In the genomic region with DNA sequence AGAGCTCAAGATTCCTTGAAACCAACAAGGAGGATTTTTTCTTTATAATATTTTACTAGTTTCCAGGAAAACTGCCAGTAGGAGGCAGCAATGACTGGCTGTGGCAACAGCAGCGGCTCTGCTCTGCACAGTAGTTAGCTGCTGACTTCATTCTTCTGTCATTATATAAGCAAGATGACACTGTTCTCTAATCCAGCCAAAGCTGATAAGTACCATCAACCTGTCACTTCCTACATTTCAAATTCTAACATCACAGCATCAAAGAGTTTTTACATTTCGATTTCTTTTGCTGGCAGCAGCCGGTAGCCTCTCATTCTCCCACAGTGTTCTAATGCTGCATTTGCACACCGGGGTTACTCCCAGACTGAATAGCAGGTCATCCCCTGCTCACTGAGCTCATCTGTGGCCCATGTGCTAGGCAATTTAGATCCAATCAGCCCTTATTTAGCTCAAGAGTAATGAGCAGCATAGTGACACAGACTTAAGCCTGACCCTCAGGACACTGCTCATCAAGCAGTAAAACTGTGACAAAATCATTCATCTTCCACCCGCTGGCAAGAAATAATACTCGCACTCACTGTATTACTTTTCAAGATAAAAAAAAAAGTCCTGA, we compare ENCODE assay signal across 1 cellular context.
TF ChIP-seq lines count a peak whose summit lies in the region.

No MANE protein-coding gene starts in this region.

TF ChIP-seq in H1, 55 proteins besides CTCF, POLR2A, EP300 and RAD21:
- TF ChIP-seq TBP (IDR thresholded peaks at IDR 0.05; ENCODE audit: low read depth, low read length) (no peak), CHD2 (IDR thresholded peaks at IDR 0.05; ENCODE audit: low read length) (no peak), YY1 (IDR thresholded peaks at IDR 0.05; ENCODE audit: low read depth, low read length) (no peak), CBX5 (IDR thresholded peaks at IDR 0.05; ENCODE audit: low read depth, low read length) (no peak), EGR1 (IDR thresholded peaks at IDR 0.05; ENCODE audit: borderline replicate concordance, low read depth, low read length) (no peak), CBX8 (IDR thresholded peaks at IDR 0.05; ENCODE audit: borderline replicate concordance, low read depth, low read length) (no peak), TEAD4 (IDR thresholded peaks at IDR 0.05; ENCODE audit: low read depth, low read length) (no peak), JUN (IDR thresholded peaks at IDR 0.05; ENCODE audit: low read depth, low read length) (no peak), EZH2 (IDR thresholded peaks at IDR 0.05; ENCODE audit: low read depth, low read length, severe bottlenecking) (no peak), TAF7 (optimal IDR thresholded peaks at IDR 0.05; ENCODE audit: borderline replicate concordance, low read depth, low read length) (no peak), BRCA1 (IDR thresholded peaks at IDR 0.05; ENCODE audit: low read depth, low read length) (no peak), CEBPB (IDR thresholded peaks at IDR 0.05; ENCODE audit: low read depth, low read length) (no peak), NANOG (IDR thresholded peaks at IDR 0.05; ENCODE audit: insufficient read depth, low read depth, low read length, poor library complexity, severe bottlenecking) (no peak), GABPA (IDR thresholded peaks at IDR 0.05; ENCODE audit: borderline replicate concordance, insufficient read depth, low read length) (no peak), SP1 (IDR thresholded peaks at IDR 0.05; ENCODE audit: low read depth, low read length) (no peak), KDM1A (IDR thresholded peaks at IDR 0.05; ENCODE audit: borderline replicate concordance, low read length) (no peak)
- TF ChIP-seq, protein P1, sequence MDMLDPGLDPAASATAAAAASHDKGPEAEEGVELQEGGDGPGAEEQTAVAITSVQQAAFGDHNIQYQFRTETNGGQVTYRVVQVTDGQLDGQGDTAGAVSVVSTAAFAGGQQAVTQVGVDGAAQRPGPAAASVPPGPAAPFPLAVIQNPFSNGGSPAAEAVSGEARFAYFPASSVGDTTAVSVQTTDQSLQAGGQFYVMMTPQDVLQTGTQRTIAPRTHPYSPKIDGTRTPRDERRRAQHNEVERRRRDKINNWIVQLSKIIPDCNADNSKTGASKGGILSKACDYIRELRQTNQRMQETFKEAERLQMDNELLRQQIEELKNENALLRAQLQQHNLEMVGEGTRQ (IDR thresholded peaks at IDR 0.05; ENCODE audit: low read length): no peak
